ENCODE assay signal across 11 cellular contexts in genomic region chr5:135031146-135031812, GRCh38. TPM values are rescaled to one million over a fixed set of nuclear protein-coding genes. Genes with fewer than 3 reads are reported as not detected.
DNase-seq lines count a peak whose midpoint lies in the region; ATAC-seq and TF ChIP-seq lines count a peak whose summit lies in the region.
"Had no signal": no experiment of that assay in that cellular context is flagged by ENCODE, and none has a peak within 500 bp of the region (broad histone marks: within the 10 kb centered on the region; RNA-seq: fewer than 3 reads in every experiment).

No MANE protein-coding gene starts in this region.

- peak overlapping the region; percentile 20 for H3K27ac Mint-ChIP-seq in activated CD4-positive, alpha-beta T cell treated with anti-CD3 and anti-CD28 coated beads, Interleukin-2, amount 10 ng/mL, durations not matched to agents 24 days and 14 days
- H3K27ac Mint-ChIP-seq in stimulated activated naive B cell treated with anti-CD40 and anti-IgM and Interleukin-4, amounts not matched to agents 10 μg/mL and 1 μg/mL and 100 μg/mL, for 72 hours = peak overlapping the region; percentile 84

- intact Hi-C loops in activated CD4-positive, alpha-beta T cell treated with anti-CD3 and anti-CD28 coated beads, Interleukin-2, amount 10 ng/mL, durations not matched to agents 24 days and 14 days (cut with micrococcal nuclease) = loop anchor here (5.0 kb wide), 2 partner anchors 456 to 511 kb away; no protein-coding TSS in a partner anchor

- no peaks in the 10 kb centered on the region for H3F3A ChIP-seq in GM23248 (ENCODE audit: insufficient read depth)

- no peaks in the 10 kb centered on the region for H4K20me1 ChIP-seq in GM23248 (ENCODE audit: insufficient read depth)

- H3K9me3 ChIP-seq in WERI-Rb-1 (ENCODE audit: severe bottlenecking) = no peaks in the 10 kb centered on the region
- H3K9me3 ChIP-seq in GM23248 (ENCODE audit: low read depth) = no peaks in the 10 kb centered on the region

- no peak for TF ChIP-seq CTCF in WERI-Rb-1 (IDR thresholded peaks at IDR 0.05; ENCODE audit: low read depth, low read length)

- peaks cover 9% of the 10 kb centered on the region for H3K36me3 Mint-ChIP-seq in activated CD4-positive, alpha-beta T cell treated with anti-CD3 and anti-CD28 coated beads, Interleukin-2, amount 10 ng/mL, durations not matched to agents 24 days and 14 days (ENCODE audit: low read depth)
- peaks cover 10 to 11% of the 10 kb centered on the region in 2 donors for H3K36me3 Mint-ChIP-seq in stimulated activated naive B cell treated with anti-CD40 and anti-IgM and Interleukin-4, amounts not matched to agents 10 μg/mL and 1 μg/mL and 100 μg/mL, for 72 hours

- peaks cover 29% of the 10 kb centered on the region for H3K4me1 Mint-ChIP-seq in activated CD4-positive, alpha-beta T cell treated with anti-CD3 and anti-CD28 coated beads, Interleukin-2, amount 10 ng/mL, durations not matched to agents 24 days and 14 days
- peaks cover 41 to 60% of the 10 kb centered on the region in 2 donors for H3K4me1 Mint-ChIP-seq in stimulated activated naive B cell treated with anti-CD40 and anti-IgM and Interleukin-4, amounts not matched to agents 10 μg/mL and 1 μg/mL and 100 μg/mL, for 72 hours

- H3K4me2 ChIP-seq in GM23248 (ENCODE audit: unreplicated experiment) = no peak overlapping the region

- WGBS in GM23248 (ENCODE audit: low coverage in 1 of 2, low lambda C conversion rate in 2 of 2, missing lambda C conversion rate in 2 of 2), 2 experiments = 36 to 43% methylated on average over 35 to 49 of the region's 52 CpGs

- H3K4me3 Mint-ChIP-seq in activated CD4-positive, alpha-beta T cell treated with anti-CD3 and anti-CD28 coated beads, Interleukin-2, amount 10 ng/mL, durations not matched to agents 24 days and 14 days = peak overlapping the region; percentile 67
- peak overlapping the region; percentile 77 to 83 for H3K4me3 Mint-ChIP-seq in stimulated activated naive B cell treated with anti-CD40 and anti-IgM and Interleukin-4, amounts not matched to agents 10 μg/mL and 1 μg/mL and 100 μg/mL, for 72 hours

- peaks cover 7% of the 10 kb centered on the region for H3K9me3 Mint-ChIP-seq in activated CD4-positive, alpha-beta T cell treated with anti-CD3 and anti-CD28 coated beads, Interleukin-2, amount 10 ng/mL, durations not matched to agents 24 days and 14 days
- H3K9me3 Mint-ChIP-seq in stimulated activated naive B cell treated with anti-CD40 and anti-IgM and Interleukin-4, amounts not matched to agents 10 μg/mL and 1 μg/mL and 100 μg/mL, for 72 hours = peaks cover 5 to 7% of the 10 kb centered on the region in 2 donors

- ATAC-seq in stimulated activated naive B cell treated with anti-CD40 and anti-IgM and Interleukin-4, amounts not matched to agents 10 μg/mL and 1 μg/mL and 100 μg/mL, for 72 hours (replicated peaks) = peak; percentile 47 to 49
- ATAC-seq: sciatic nerve had no signal

- no peak overlapping the region for H2AFZ ChIP-seq in GM23248

- no peaks in the 10 kb centered on the region for H3K27me3 ChIP-seq in WERI-Rb-1 (ENCODE audit: insufficient read depth, low read depth, severe bottlenecking)
- peaks cover 86% of the 10 kb centered on the region for H3K27me3 ChIP-seq in GM23248 (replicated peaks; ENCODE audit: insufficient read depth)

- H3K4me3 ChIP-seq in WERI-Rb-1 (ENCODE audit: low read depth, low read length) = no peak overlapping the region
- peak overlapping the region; percentile 27 for H3K4me3 ChIP-seq in iPS-11a (ENCODE audit: low read depth, low read length)
- no peak overlapping the region for H3K4me3 ChIP-seq in GM23248
- H3K4me3 ChIP-seq: cardiac muscle cell had no signal

- DNase-seq in activated CD4-positive, alpha-beta T cell treated with anti-CD3 and anti-CD28 coated beads, Interleukin-2, amount 10 ng/mL, durations not matched to agents 24 days and 14 days = peak; percentile 65
- no peak for DNase-seq in activated CD4-positive, alpha-beta T cell treated with anti-CD3 and anti-CD28 coated beads, Interleukin-2, amount 50 U/mL, for 48 hours
- DNase-seq in WERI-Rb-1 = no peak
- no peak for DNase-seq in stimulated activated naive B cell treated with anti-CD40 and anti-IgM and Interleukin-4, amounts not matched to agents 10 μg/mL and 1 μg/mL and 100 μg/mL, for 72 hours
- no peak for DNase-seq in GM23248
- DNase-seq in epidermal melanocyte (ENCODE audit: insufficient read length, low spot score) = no peak
- no peak for DNase-seq in hypothalamus (lab: John Stamatoyannopoulos, UW)

- in situ Hi-C loops in GM23248 (cut with MboI) = no loop called here

- H3K9ac ChIP-seq in GM23248 = no peak overlapping the region

- H3K4me1 ChIP-seq in GM23248 (ENCODE audit: insufficient read depth) = no peaks in the 10 kb centered on the region; the same call in 1 of the 2 replicates

- peaks cover 74% of the 10 kb centered on the region for H3K27me3 Mint-ChIP-seq in activated CD4-positive, alpha-beta T cell treated with anti-CD3 and anti-CD28 coated beads, Interleukin-2, amount 10 ng/mL, durations not matched to agents 24 days and 14 days
- H3K27me3 Mint-ChIP-seq in stimulated activated naive B cell treated with anti-CD40 and anti-IgM and Interleukin-4, amounts not matched to agents 10 μg/mL and 1 μg/mL and 100 μg/mL, for 72 hours = peaks cover 74 to 86% of the 10 kb centered on the region in 2 donors

- H3K36me3 ChIP-seq in WERI-Rb-1 = peaks cover 44% of the 10 kb centered on the region
- no peaks in the 10 kb centered on the region for H3K36me3 ChIP-seq in GM23248 (ENCODE audit: low read depth)
- H3K36me3 ChIP-seq: cardiac muscle cell had no signal

- no peaks in the 10 kb centered on the region for H3K9me2 ChIP-seq in GM23248 (ENCODE audit: insufficient read depth)

- no peaks in the 10 kb centered on the region for H3K79me2 ChIP-seq in GM23248 (ENCODE audit: insufficient read depth)

- H3K27ac ChIP-seq in WERI-Rb-1 (peak overlapping the region; percentile 91), GM23248 (no peak overlapping the region)
- H3K27ac ChIP-seq: cardiac muscle cell had no signal

RNA-seq across cellular contexts. Expression of gene PITX1, which starts 2.7 kb away (rescaled TPM):
- total RNA-seq in activated CD4-positive, alpha-beta T cell treated with anti-CD3 and anti-CD28 coated beads, Interleukin-2, amount 10 ng/mL, durations not matched to agents 24 days and 14 days = 0.61 and 0.78 TPM in 2 replicates
- not detected in 2 replicates for total RNA-seq in GM23248 (2014; rRNA removed; shearing (Covaris generic))
- polyA plus RNA-seq in GM23248 (2016; fragmentation: Nextera tagmentation; extraction: Ambion mirVana) = not detected in 2 replicates
- total RNA-seq: cardiac muscle cell, RPMI7951 had no signal
